Comparison of ENCODE assay signal across 8 cellular contexts in genomic region chr2:122191331-122191730, GRCh38.
DNase-seq lines count a peak whose midpoint lies in the region; ATAC-seq and TF ChIP-seq lines count a peak whose summit lies in the region.

No MANE protein-coding gene starts in this region.

- no peaks in the 10 kb centered on the region for H3K36me3 ChIP-seq in NT2/D1 (ENCODE audit: insufficient read depth, insufficient read length, low read length)

- H3K9me3 Mint-ChIP-seq in H9 = peaks cover 6 to 8% of the 10 kb centered on the region in 2 experiments; a peak in 4 of 5 replicates
- H3K9me3 Mint-ChIP-seq in stimulated activated naive CD8-positive, alpha-beta T cell treated with anti-CD3 and anti-CD28 coated beads, Interleukin-15, amount 100 ng/mL, for 72 hours = no peaks in the 10 kb centered on the region

- TF ChIP-seq CTCF in H9 (conservative IDR thresholded peaks at IDR 0.05) (peak; percentile 78), fibroblast of villous mesenchyme (IDR thresholded peaks at IDR 0.05; ENCODE audit: insufficient read depth, low read depth, low read length) (peak; percentile 59), omental fat pad (IDR thresholded peaks at IDR 0.05) (no peak)

- no peak overlapping the region for H4K5ac ChIP-seq in H9 (ENCODE audit: insufficient read length, low read depth, low read length)

- H2BK5ac ChIP-seq in H9 (ENCODE audit: insufficient read length, low read length) = no peak overlapping the region

- H3K23me2 ChIP-seq in H9 (ENCODE audit: insufficient read length, low read depth, low read length, poor library complexity, severe bottlenecking) = no peaks in the 10 kb centered on the region

- H3K79me2 ChIP-seq in H9 (ENCODE audit: insufficient read depth, low read length) = no peaks in the 10 kb centered on the region

- H3K4me2 ChIP-seq in H9 (ENCODE audit: insufficient read depth, insufficient read length, low read length) = no peak overlapping the region

- H3K14ac ChIP-seq in H9 (ENCODE audit: insufficient read depth, low read length) = no peak overlapping the region

- H3K9ac ChIP-seq in H9 (ENCODE audit: extremely low read depth, insufficient read length, low read length) (no peak overlapping the region), NT2/D1 (ENCODE audit: insufficient read length, low read depth) (no peak overlapping the region)

- no peak overlapping the region for H3K23ac ChIP-seq in H9 (ENCODE audit: insufficient read length, low read depth, low read length)

- H2AFZ ChIP-seq in H9 (ENCODE audit: low read length) = no peak overlapping the region

- H2AK5ac ChIP-seq in H9 (ENCODE audit: insufficient read length, low read length) = no peak overlapping the region

- H3K79me1 ChIP-seq in H9 (ENCODE audit: insufficient read depth, low read depth, low read length, poor library complexity, severe bottlenecking) = no peaks in the 10 kb centered on the region

- H3K4me3 Mint-ChIP-seq in H9 = no peak overlapping the region
- no peak overlapping the region for H3K4me3 Mint-ChIP-seq in stimulated activated naive CD8-positive, alpha-beta T cell treated with anti-CD3 and anti-CD28 coated beads, Interleukin-15, amount 100 ng/mL, for 72 hours

- no peak overlapping the region for H2BK15ac ChIP-seq in H9 (ENCODE audit: low read depth, low read length)

- H3K56ac ChIP-seq in H9 (ENCODE audit: insufficient read length, low read depth, low read length) = no peak overlapping the region

- no peak overlapping the region for H3K18ac ChIP-seq in H9 (ENCODE audit: insufficient read length, low read depth, low read length)

- H3K4me1 Mint-ChIP-seq in H9 = peaks cover 3 to 27% of the 10 kb centered on the region in 2 experiments; a peak in 2 of 4 replicates
- H3K4me1 Mint-ChIP-seq in stimulated activated naive CD8-positive, alpha-beta T cell treated with anti-CD3 and anti-CD28 coated beads, Interleukin-15, amount 100 ng/mL, for 72 hours = no peaks in the 10 kb centered on the region

- H4K20me1 ChIP-seq in H9 (ENCODE audit: control insufficient read depth, insufficient read depth, insufficient read length) = no peaks in the 10 kb centered on the region

- H3K27ac Mint-ChIP-seq in H9 = no peak overlapping the region
- no peak overlapping the region for H3K27ac Mint-ChIP-seq in stimulated activated naive CD8-positive, alpha-beta T cell treated with anti-CD3 and anti-CD28 coated beads, Interleukin-15, amount 100 ng/mL, for 72 hours

- H2BK12ac ChIP-seq in H9 (ENCODE audit: insufficient read length, low read depth, low read length) = no peak overlapping the region

- H3K4me3 ChIP-seq in NT2/D1 (ENCODE audit: insufficient read length, low read depth) (no peak overlapping the region), fibroblast of villous mesenchyme (ENCODE audit: low read depth, low read length) (no peak overlapping the region)

- no CpG with 5 or more reads among the region's 5 CpGs for WGBS in H9 (ENCODE audit: extremely low coverage, insufficient read length, low lambda C conversion rate)

- no peak overlapping the region for H3T11ph ChIP-seq in H9 (ENCODE audit: low read length)

- 0 out of 2 replicates have a peak, but pooled peaks cover 2% of the 10 kb centered on the region for H3K4me1 ChIP-seq in H9 (ENCODE audit: insufficient read depth, low read length)
- no peaks in the 10 kb centered on the region for H3K4me1 ChIP-seq in NT2/D1 (ENCODE audit: insufficient read depth, insufficient read length)

- peaks cover 2% of the 10 kb centered on the region; the same call in 1 of the 2 replicates for H3K27me3 Mint-ChIP-seq in H9 (ENCODE audit: low read depth)
- no peaks in the 10 kb centered on the region for H3K27me3 Mint-ChIP-seq in stimulated activated naive CD8-positive, alpha-beta T cell treated with anti-CD3 and anti-CD28 coated beads, Interleukin-15, amount 100 ng/mL, for 72 hours

- no peak overlapping the region for H3K4ac ChIP-seq in H9 (ENCODE audit: low read depth, low read length)

- no peaks in the 10 kb centered on the region for H3K27me3 ChIP-seq in H9 (ENCODE audit: insufficient read depth, low read length)
- no peaks in the 10 kb centered on the region for H3K27me3 ChIP-seq in NT2/D1 (ENCODE audit: insufficient read depth, insufficient read length)

- no peak overlapping the region for H4K8ac ChIP-seq in H9 (replicated peaks; ENCODE audit: insufficient read length, low read depth, low read length)

- peak; percentile 23 for DNase-seq in EL
- DNase-seq in H9 = peak; percentile 75
- peak; percentile 47 for DNase-seq in NT2/D1 (ENCODE audit: low read depth, low spot score)
- peak; percentile 33 for DNase-seq in fibroblast of villous mesenchyme (ENCODE audit: low read depth)
- DNase-seq in stimulated activated naive CD8-positive, alpha-beta T cell treated with anti-CD3 and anti-CD28 coated beads, Interleukin-15, amount 100 ng/mL, for 72 hours = no peak
- no peak for DNase-seq in stimulated activated CD4-positive, alpha-beta T cell treated with anti-CD3 and anti-CD28 coated beads, Interleukin-12 subunit alpha, Interleukin-12 subunit beta, amount 100 ng/mL, for 4 hours
- DNase-seq in omental fat pad (ENCODE audit: low spot score) = no peak

- H3K36me3 Mint-ChIP-seq in H9 (ENCODE audit: insufficient read depth in 1 of 3, low read depth in 3 of 3) = peaks cover 0 to 10% (median 3%) of the 10 kb centered on the region in 3 experiments; a peak in 5 of 7 replicates

- no peak overlapping the region for H4K91ac ChIP-seq in H9 (ENCODE audit: insufficient read length, low read depth, low read length)

- H2BK20ac ChIP-seq in H9 (ENCODE audit: low read depth, low read length, poor library complexity, severe bottlenecking) = no peak overlapping the region

- no peak for ATAC-seq in stimulated activated naive CD8-positive, alpha-beta T cell treated with anti-CD3 and anti-CD28 coated beads, Interleukin-15, amount 100 ng/mL, for 72 hours
- ATAC-seq in GM21528 (IDR thresholded peaks at IDR 0.05; ENCODE audit: low FRiP score, unreplicated experiment) (no peak), omental fat pad (ENCODE audit: low FRiP score) (no peak)

- H2BK120ac ChIP-seq in H9 (ENCODE audit: low read depth, low read length, poor library complexity, severe bottlenecking) = no peak overlapping the region

- H3K9me3 ChIP-seq in H9 (ENCODE audit: control insufficient read depth, low read depth, low read length) (no peaks in the 10 kb centered on the region), NT2/D1 (ENCODE audit: insufficient read depth, low read length) (no peaks in the 10 kb centered on the region)

- no peak overlapping the region for H3K27ac ChIP-seq in H9 (ENCODE audit: insufficient read length, low read depth, low read length)

Comparison
In these comparisons a context has a peak if more than half of its experiments do, and no peak if none do; other contexts are left out.
1. DNase-seq: peak in EL (single experiment), H9 (single experiment), NT2/D1 (single experiment) and fibroblast of villous mesenchyme (single experiment); none in stimulated activated naive CD8-positive, alpha-beta T cell treated with anti-CD3 and anti-CD28 coated beads, Interleukin-15, amount 100 ng/mL, for 72 hours (0 of 2), stimulated activated CD4-positive, alpha-beta T cell treated with anti-CD3 and anti-CD28 coated beads, Interleukin-12 subunit alpha, Interleukin-12 subunit beta, amount 100 ng/mL, for 4 hours (single experiment) and omental fat pad (single experiment).
2. CTCF ChIP-seq: peak in H9 (single experiment) and fibroblast of villous mesenchyme (single experiment); none in omental fat pad (0 of 3).